ENCODE assay signal across 9 cellular contexts in genomic region chr12:32671930-32672785, GRCh38. TPM values are rescaled to one million over a fixed set of nuclear protein-coding genes. Genes with fewer than 3 reads are reported as not detected.
DNase-seq lines count a peak whose midpoint lies in the region; ATAC-seq, FAIRE-seq and TF ChIP-seq lines count a peak whose summit lies in the region.
"Had no signal": no experiment of that assay in that cellular context is flagged by ENCODE, and none has a peak within 500 bp of the region (broad histone marks: within the 10 kb centered on the region; RNA-seq: fewer than 3 reads in every experiment).

No MANE protein-coding gene starts in this region.

- DNase-seq in COLO829 (ENCODE audit: low spot score) (peak; percentile 60), H54 (ENCODE audit: insufficient read length, low spot score) (peak; percentile 21), NCI-H2081 (lab: John Stamatoyannopoulos, UW) (peak; percentile 89 to 96), germinal center (ENCODE audit: low spot score) (peak; percentile 54), progenitor cell of endocrine pancreas (ENCODE audit: low spot score, unreplicated experiment) (no peak), GOT3 (lab: John Stamatoyannopoulos, UW) (no peak)

- FAIRE-seq in H54 (lab: Jason Lieb, UNC): no peak
- FAIRE-seq in TTC549 (lab: Jason Lieb, UNC): peak; percentile 33

- ATAC-seq in GM19397 (IDR thresholded peaks at IDR 0.05; ENCODE audit: unreplicated experiment): no peak

- peak; percentile 78 for TF ChIP-seq CTCF in progenitor cell of endocrine pancreas (IDR thresholded peaks at IDR 0.05; ENCODE audit: unreplicated experiment)

- TF ChIP-seq POLR2A in H54 (IDR thresholded peaks at IDR 0.05; ENCODE audit: low read depth, low read length): no peak

- H3K4me3 Mint-ChIP-seq in progenitor cell of endocrine pancreas (ENCODE audit: low read depth): no peak overlapping the region
- H3K4me3 Mint-ChIP-seq: IgD-negative memory B cell had no signal

- no peaks in the 10 kb centered on the region for H3K36me3 Mint-ChIP-seq in progenitor cell of endocrine pancreas (ENCODE audit: insufficient read depth)
- H3K36me3 Mint-ChIP-seq: IgD-negative memory B cell had no signal

- no peaks in the 10 kb centered on the region for H3K27me3 Mint-ChIP-seq in progenitor cell of endocrine pancreas
- H3K27me3 Mint-ChIP-seq: IgD-negative memory B cell had no signal

- H3K4me1 Mint-ChIP-seq in progenitor cell of endocrine pancreas (ENCODE audit: low read depth): peaks cover 3% of the 10 kb centered on the region

- H3K27ac Mint-ChIP-seq in progenitor cell of endocrine pancreas: no peak overlapping the region
- H3K27ac Mint-ChIP-seq: IgD-negative memory B cell had no signal

- peaks cover 11% of the 10 kb centered on the region for H3K9me3 Mint-ChIP-seq in progenitor cell of endocrine pancreas (ENCODE audit: low read depth)

RNA-seq across cellular contexts. Expression of gene DNM1L, which starts 6.9 kb away (rescaled TPM):
- 150 and 151 TPM in 2 replicates for total RNA-seq in progenitor cell of endocrine pancreas

Comparison
In these comparisons a context has a peak if more than half of its experiments do, and no peak if none do; other contexts are left out.
1. DNase-seq: peak in COLO829 (single experiment), H54 (single experiment), NCI-H2081 (2 of 2) and germinal center (single experiment); none in progenitor cell of endocrine pancreas (single experiment) and GOT3 (single experiment).